ENCODE assay signal across 8 cellular contexts in genomic region chr7:66921396-66921917, GRCh38. TPM values are rescaled to one million over a fixed set of nuclear protein-coding genes. Genes with fewer than 3 reads are reported as not detected.
A peak's percentile ranks its signal among the peaks of the same experiment; 100 is the strongest.
DNase-seq lines count a peak whose midpoint lies in the region; ATAC-seq and TF ChIP-seq lines count a peak whose summit lies in the region.

No MANE protein-coding gene starts in this region.

- no peaks in the 10 kb centered on the region for H3K27me3 ChIP-seq in gastroesophageal sphincter
- no peaks in the 10 kb centered on the region for H3K27me3 ChIP-seq in ovary

- TF ChIP-seq EP300 in gastroesophageal sphincter (IDR thresholded peaks at IDR 0.05) (no peak), ovary (IDR thresholded peaks at IDR 0.05) (no peak)

- intact Hi-C loops in ovary (cut with DNase I): no loop called here

- ATAC-seq in gastroesophageal sphincter (peak; percentile 24), HG03097 (IDR thresholded peaks at IDR 0.05; ENCODE audit: low FRiP score, unreplicated experiment) (no peak)

- POLR2A ChIA-PET in HEK293T (lab: Yijun Ruan, JAX): interaction anchor here (0.6 to 2.1 kb wide), 3 partner anchors 17 to 74 kb away, joined by 3 to 7 read pairs (median 3); partner anchors contain the start of gene SBDS

- TF ChIP-seq CTCF in GM12875 (IDR thresholded peaks at IDR 0.05; ENCODE audit: borderline replicate concordance, insufficient read depth, low read depth, low read length) (no peak), gastroesophageal sphincter (IDR thresholded peaks at IDR 0.05) (no peak), ovary (IDR thresholded peaks at IDR 0.05) (no peak)

- peaks cover 0 to 12% of the 10 kb centered on the region in 2 donors for H3K36me3 ChIP-seq in gastroesophageal sphincter
- H3K36me3 ChIP-seq in ovary: no peaks in the 10 kb centered on the region

- peak overlapping the region; percentile 84 for H3K4me3 ChIP-seq in GM12875 (ENCODE audit: low read depth, low read length)
- peak overlapping the region; percentile 85 to 96 for H3K4me3 ChIP-seq in gastroesophageal sphincter
- peak overlapping the region; percentile 77 for H3K4me3 ChIP-seq in ovary

- H3K9me3 ChIP-seq in gastroesophageal sphincter: no peaks in the 10 kb centered on the region
- H3K9me3 ChIP-seq in ovary: no peaks in the 10 kb centered on the region

- peak; percentile 25 for DNase-seq in HEK293T (ENCODE audit: extremely low spot score)
- peak; percentile 66 for DNase-seq in NCI-H1092 treated with DMSO at 0.1 percent for 48 hours (lab: John Stamatoyannopoulos, UW)
- DNase-seq in activated effector memory CD4-positive, alpha-beta T cell treated with anti-CD3 and anti-CD28 coated beads, Interleukin-2, amount 50 U/mL, for 16 hours: peak; percentile 67
- DNase-seq in ovary: peak; percentile 56 to 77 (median 73)
- no peak for DNase-seq in SHP77 treated with DMSO at 0.1 percent for 48 hours (lab: John Stamatoyannopoulos, UW)

- H3K4me1 ChIP-seq in gastroesophageal sphincter (peaks cover 0 to 53% (median 14%) of the 10 kb centered on the region in 3 donors), ovary (ENCODE audit: insufficient read depth) (peaks cover 10% of the 10 kb centered on the region)

- WGBS in gastroesophageal sphincter (ENCODE audit: low coverage in 1 of 2), 2 donors: 0% methylated on average over 1 of the region's 47 CpGs; no CpG with 5 or more reads in 1 of the 2 donors
- 0 to 1% (median 0%) methylated on average over 36 to 47 of the region's 47 CpGs for WGBS in ovary, 3 donors

- CTCF ChIA-PET in HEK293T (lab: Yijun Ruan, JAX): no interaction called here

- no peak for TF ChIP-seq POLR2A in gastroesophageal sphincter (IDR thresholded peaks at IDR 0.05)
- no peak for TF ChIP-seq POLR2A in ovary (IDR thresholded peaks at IDR 0.05)

- H3K27ac ChIP-seq in gastroesophageal sphincter (peak overlapping the region; percentile 44 to 92 (median 86)), ovary (peak overlapping the region; percentile 14 to 52)

TF ChIP-seq in HEK293T, 16 proteins besides CTCF, POLR2A, EP300 and RAD21:
- TF ChIP-seq FOXM1 (IDR thresholded peaks at IDR 0.05; ENCODE audit: borderline replicate concordance) (no peak), BHLHE40 (IDR thresholded peaks at IDR 0.05; ENCODE audit: borderline replicate concordance) (no peak), NFRKB (IDR thresholded peaks at IDR 0.05) (no peak), PKNOX1 (IDR thresholded peaks at IDR 0.05) (no peak), LEF1 (IDR thresholded peaks at IDR 0.05; ENCODE audit: borderline replicate concordance) (no peak), TARDBP (IDR thresholded peaks at IDR 0.05) (no peak), FOXA1 (IDR thresholded peaks at IDR 0.05) (no peak), CTBP1 (IDR thresholded peaks at IDR 0.05; ENCODE audit: borderline replicate concordance) (no peak), ZNF384 (IDR thresholded peaks at IDR 0.05) (no peak), SUZ12 (IDR thresholded peaks at IDR 0.05) (no peak), FOXK2 (IDR thresholded peaks at IDR 0.05) (no peak)

RNA-seq across cellular contexts. Expression of gene TMEM248, which starts 0.4 kb away (rescaled TPM):
- total RNA-seq in gastroesophageal sphincter (100 to 1,000 TPM; 106 to 118 (median 111) TPM), ovary (100 to 1,000 TPM in 5 of 7 donors, 10 to 100 TPM in 2; 71.9 to 118 (median 102) TPM)
- 10 to 100 TPM; 51.8 to 76.6 TPM for polyA plus RNA-seq in ovary
